Comparison of ENCODE assay signal across 7 cellular contexts in genomic region chr11:102430158-102430836, GRCh38. TPM values are rescaled to one million over a fixed set of nuclear protein-coding genes. Genes with fewer than 3 reads are reported as not detected.
DNase-seq lines count a peak whose midpoint lies in the region; ATAC-seq and TF ChIP-seq lines count a peak whose summit lies in the region.

No MANE protein-coding gene starts in this region.

- intact Hi-C loops in psoas muscle (cut with DNase I), result no loop called here

- DNase-seq in Kasumi-1 (lab: John Stamatoyannopoulos, UW) (peak; percentile 34 to 35), fibroblast of lung (ENCODE audit: low read depth in 2 of 2) (peak; percentile 33 to 57), cerebellum (ENCODE audit: low spot score) (no peak), iPS-NIHi11 (ENCODE audit: low spot score) (no peak), psoas muscle (no peak)

- H3K36me3 ChIP-seq in fibroblast of lung (ENCODE audit: control insufficient read depth, insufficient read depth, low read length), result no peaks in the 10 kb centered on the region
- H3K36me3 ChIP-seq in psoas muscle (ENCODE audit: insufficient read depth in 1 of 2, low read depth in 1 of 2), result no peaks in the 10 kb centered on the region

- no peaks in the 10 kb centered on the region for H3K27me3 ChIP-seq in fibroblast of lung (ENCODE audit: control insufficient read depth, insufficient read depth, low read length)
- H3K27me3 ChIP-seq in psoas muscle (ENCODE audit: insufficient read depth in 3 of 3, low read length in 2 of 3), result no peaks in the 10 kb centered on the region

- WGBS in psoas muscle, 3 donors, result 56 to 62% (median 58%) methylated on average over 3 of the region's 3 CpGs

- H3K79me2 ChIP-seq in fibroblast of lung (ENCODE audit: control insufficient read depth, insufficient read depth, low read length), result no peaks in the 10 kb centered on the region

- no peak overlapping the region for H3K4me2 ChIP-seq in fibroblast of lung (ENCODE audit: extremely low read depth, insufficient read depth, low read length)

- H2AFZ ChIP-seq in fibroblast of lung (ENCODE audit: low read length), result no peak overlapping the region

- TF ChIP-seq CTCF in fibroblast of lung (conservative IDR thresholded peaks at IDR 0.05 in 1 of 2, IDR thresholded peaks at IDR 0.05 in 1 of 2; ENCODE audit: low read depth in 1 of 2, low read length in 2 of 2) (no peak), psoas muscle (IDR thresholded peaks at IDR 0.05) (no peak)

- no peak overlapping the region for H3K9ac ChIP-seq in fibroblast of lung (ENCODE audit: insufficient read depth, low read length)

- H3K4me1 ChIP-seq in fibroblast of lung (ENCODE audit: control insufficient read depth, extremely low read depth, insufficient read depth, low read length), result peaks cover 2% of the 10 kb centered on the region
- peaks cover 13% of the 10 kb centered on the region for H3K4me1 ChIP-seq in psoas muscle

- H4K20me1 ChIP-seq in fibroblast of lung (ENCODE audit: control insufficient read depth, extremely low read depth, insufficient read depth, low read length), result no peaks in the 10 kb centered on the region

- H3K9me3 ChIP-seq in fibroblast of lung (ENCODE audit: control insufficient read depth, insufficient read depth, low read depth, low read length), result no peaks in the 10 kb centered on the region
- no peaks in the 10 kb centered on the region for H3K9me3 ChIP-seq in psoas muscle

- ATAC-seq in GM18861 (IDR thresholded peaks at IDR 0.05; ENCODE audit: unreplicated experiment), result peak; percentile 86
- ATAC-seq in GM21825 (IDR thresholded peaks at IDR 0.05; ENCODE audit: unreplicated experiment), result peak; percentile 84
- no peak for ATAC-seq in psoas muscle

- no peak overlapping the region for H3K4me3 ChIP-seq in fibroblast of lung (replicated peaks in 1 of 4; ENCODE audit: control extremely low read depth in 1 of 4, insufficient read depth in 1 of 4, low read depth in 3 of 4, low read length in 4 of 4)
- no peak overlapping the region for H3K4me3 ChIP-seq in psoas muscle

- no peak overlapping the region for H3K27ac ChIP-seq in fibroblast of lung (ENCODE audit: insufficient read depth, low read length)
- H3K27ac ChIP-seq in psoas muscle, result no peak overlapping the region

RNA-seq across cellular contexts. Expression of gene TMEM123, which starts 22.3 kb away (rescaled TPM):
- total RNA-seq in fibroblast of lung (124 and 127 TPM in 2 replicates), cerebellum (50.1 TPM), psoas muscle (10 to 100 TPM; 16.9 to 42.6 (median 34.3) TPM)
- polyA plus RNA-seq in fibroblast of lung (207 and 355 TPM in 2 replicates), psoas muscle (10 to 100 TPM; 10.8 to 13.1 (median 12.6) TPM)
- polyA plus RNA-seq in fibroblast of lung (2012), result 84.8 and 123 TPM in 2 replicates
- 3.7 and 12.3 TPM in 2 replicates for polyA minus RNA-seq in fibroblast of lung (ENCODE audit: low replicate concordance)

Comparison
In these comparisons a context has a peak if more than half of its experiments do, and no peak if none do; other contexts are left out.
1. ATAC-seq: peak in GM18861 (single experiment) and GM21825 (single experiment); none in psoas muscle (0 of 4).
2. DNase-seq: peak in Kasumi-1 (2 of 2) and fibroblast of lung (2 of 2); none in cerebellum (single experiment), iPS-NIHi11 (single experiment) and psoas muscle (0 of 2).